ENCODE assay signal across 11 cellular contexts in genomic region chr2:240467659-240468299, GRCh38. TPM values are rescaled to one million over a fixed set of nuclear protein-coding genes. Genes with fewer than 3 reads are reported as not detected.
DNase-seq lines count a peak whose midpoint lies in the region; ATAC-seq and TF ChIP-seq lines count a peak whose summit lies in the region.
"Had no signal": no experiment of that assay in that cellular context is flagged by ENCODE, and none has a peak within 500 bp of the region (broad histone marks: within the 10 kb centered on the region; RNA-seq: fewer than 3 reads in every experiment).

No MANE protein-coding gene starts in this region.

- ATAC-seq in activated CD8-positive, alpha-beta memory T cell treated with anti-CD3 and anti-CD28 coated beads, Interleukin-2, amount 10 ng/mL, durations not matched to agents 7 days and 5 days = no peak
- ATAC-seq in HG03175 (IDR thresholded peaks at IDR 0.05; ENCODE audit: unreplicated experiment) = no peak

- no peak overlapping the region for H3K4me3 ChIP-seq in hepatocyte
- no peak overlapping the region for H3K4me3 ChIP-seq in testis
- H3K4me3 ChIP-seq: breast epithelium, upper lobe of left lung had no signal

- H3K4me1 Mint-ChIP-seq in activated CD8-positive, alpha-beta memory T cell treated with anti-CD3 and anti-CD28 coated beads, Interleukin-2, amount 10 ng/mL, durations not matched to agents 7 days and 5 days = no peaks in the 10 kb centered on the region
- no peaks in the 10 kb centered on the region for H3K4me1 Mint-ChIP-seq in activated naive CD4-positive, alpha-beta T cell treated with anti-CD3 and anti-CD28 coated beads for 36 hours (ENCODE audit: low read depth)

- H4K20me1 ChIP-seq in hepatocyte (ENCODE audit: insufficient read depth, poor library complexity, severe bottlenecking) = no peaks in the 10 kb centered on the region

- H3K9me3 ChIP-seq in hepatocyte (ENCODE audit: low read depth) = no peaks in the 10 kb centered on the region
- H3K9me3 ChIP-seq in testis = no peaks in the 10 kb centered on the region
- H3K9me3 ChIP-seq: upper lobe of left lung had no signal

- intact Hi-C loops in activated naive CD4-positive, alpha-beta T cell treated with anti-CD3 and anti-CD28 coated beads for 36 hours (cut with micrococcal nuclease) = no loop called here
- intact Hi-C loops in testis (cut with DNase I; ENCODE audit: low total_unique reads) = no loop called here

- H3K36me3 ChIP-seq in hepatocyte (replicated peaks; ENCODE audit: insufficient read depth, low read depth) (no peaks in the 10 kb centered on the region), testis (ENCODE audit: low read depth, missing control alignments) (no peaks in the 10 kb centered on the region)
- H3K36me3 ChIP-seq: breast epithelium had no signal

- H3K79me2 ChIP-seq in hepatocyte = no peaks in the 10 kb centered on the region

- no peaks in the 10 kb centered on the region for H3K4me1 ChIP-seq in hepatocyte (ENCODE audit: insufficient read depth)
- H3K4me1 ChIP-seq in testis = no peaks in the 10 kb centered on the region
- H3K4me1 ChIP-seq: breast epithelium, upper lobe of left lung had no signal

- H3K9me2 ChIP-seq in hepatocyte (replicated peaks; ENCODE audit: insufficient read depth) = no peaks in the 10 kb centered on the region

- H3K9me3 Mint-ChIP-seq in activated CD8-positive, alpha-beta memory T cell treated with anti-CD3 and anti-CD28 coated beads, Interleukin-2, amount 10 ng/mL, durations not matched to agents 7 days and 5 days (ENCODE audit: low read depth) = no peaks in the 10 kb centered on the region
- H3K9me3 Mint-ChIP-seq in activated naive CD4-positive, alpha-beta T cell treated with anti-CD3 and anti-CD28 coated beads for 36 hours = peaks cover 2% of the 10 kb centered on the region

- H3K27ac ChIP-seq in hepatocyte = no peak overlapping the region
- no peak overlapping the region for H3K27ac ChIP-seq in testis
- H3K27ac ChIP-seq: breast epithelium, upper lobe of left lung had no signal

- peaks cover 3% of the 10 kb centered on the region for H3K36me3 Mint-ChIP-seq in activated CD8-positive, alpha-beta memory T cell treated with anti-CD3 and anti-CD28 coated beads, Interleukin-2, amount 10 ng/mL, durations not matched to agents 7 days and 5 days
- H3K36me3 Mint-ChIP-seq in activated naive CD4-positive, alpha-beta T cell treated with anti-CD3 and anti-CD28 coated beads for 36 hours (ENCODE audit: low read depth) = peaks cover 5% of the 10 kb centered on the region

- H3K27me3 Mint-ChIP-seq in activated CD8-positive, alpha-beta memory T cell treated with anti-CD3 and anti-CD28 coated beads, Interleukin-2, amount 10 ng/mL, durations not matched to agents 7 days and 5 days = no peaks in the 10 kb centered on the region
- H3K27me3 Mint-ChIP-seq in activated naive CD4-positive, alpha-beta T cell treated with anti-CD3 and anti-CD28 coated beads for 36 hours (ENCODE audit: low read depth) = no peaks in the 10 kb centered on the region
- H3K27me3 Mint-ChIP-seq: progenitor cell of endocrine pancreas had no signal

- no peak overlapping the region for H3K27ac Mint-ChIP-seq in activated CD8-positive, alpha-beta memory T cell treated with anti-CD3 and anti-CD28 coated beads, Interleukin-2, amount 10 ng/mL, durations not matched to agents 7 days and 5 days
- H3K27ac Mint-ChIP-seq in activated naive CD4-positive, alpha-beta T cell treated with anti-CD3 and anti-CD28 coated beads for 36 hours = no peak overlapping the region
- H3K27ac Mint-ChIP-seq: progenitor cell of endocrine pancreas had no signal

- no peak for TF ChIP-seq POLR2A in testis (IDR thresholded peaks at IDR 0.05)

- peak; percentile 36 for DNase-seq in activated CD8-positive, alpha-beta memory T cell treated with anti-CD3 and anti-CD28 coated beads, Interleukin-2, amount 10 ng/mL, durations not matched to agents 7 days and 5 days
- no peak for DNase-seq in activated CD8-positive, alpha-beta memory T cell treated with anti-CD3 and anti-CD28 coated beads, Interleukin-2, amount 50 U/mL, for 48 hours
- peak; percentile 3 for DNase-seq in activated naive CD4-positive, alpha-beta T cell treated with anti-CD3 and anti-CD28 coated beads for 36 hours
- DNase-seq in hepatocyte (ENCODE audit: low spot score) (peak; percentile 5), testis (peak; percentile 27), NCI-H69 (lab: John Stamatoyannopoulos, UW) (no peak), SKM-1 (lab: John Stamatoyannopoulos, UW; ENCODE audit: unreplicated experiment) (no peak)

- no peaks in the 10 kb centered on the region for H3K27me3 ChIP-seq in hepatocyte
- no peaks in the 10 kb centered on the region for H3K27me3 ChIP-seq in testis
- H3K27me3 ChIP-seq: breast epithelium, upper lobe of left lung had no signal

- H2AFZ ChIP-seq in hepatocyte = no peak overlapping the region

- CTCF ChIA-PET in activated CD8-positive, alpha-beta memory T cell treated with anti-CD3 and anti-CD28 coated beads, Interleukin-2, amount 10 ng/mL, durations not matched to agents 7 days and 5 days (lab: Charles Lee) = no interaction called here
- CTCF ChIA-PET in activated naive CD4-positive, alpha-beta T cell treated with anti-CD3 and anti-CD28 coated beads for 36 hours (lab: Charles Lee) = no interaction called here

- H3K4me2 ChIP-seq in hepatocyte = no peak overlapping the region

- whole genome bisulfite sequencing in hepatocyte (ENCODE audit: low lambda C conversion rate, missing lambda C conversion rate) = 92% methylated on average over 22 of the region's 22 CpGs
- WGBS in testis, 2 donors = 83 to 86% methylated on average over 16 to 22 of the region's 22 CpGs

- TF ChIP-seq CTCF in hepatocyte (IDR thresholded peaks at IDR 0.05; ENCODE audit: poor library complexity) (no peak), testis (IDR thresholded peaks at IDR 0.05) (no peak)

- no peak overlapping the region for H3K4me3 Mint-ChIP-seq in activated CD8-positive, alpha-beta memory T cell treated with anti-CD3 and anti-CD28 coated beads, Interleukin-2, amount 10 ng/mL, durations not matched to agents 7 days and 5 days
- H3K4me3 Mint-ChIP-seq in activated naive CD4-positive, alpha-beta T cell treated with anti-CD3 and anti-CD28 coated beads for 36 hours = no peak overlapping the region

RNA-seq across cellular contexts. Expression of gene GPC1, which starts 32.3 kb away (rescaled TPM):
- 1 to 10 TPM; 3.2 to 4.5 TPM for total RNA-seq in activated CD8-positive, alpha-beta memory T cell treated with anti-CD3 and anti-CD28 coated beads, Interleukin-2, amount 10 ng/mL, durations not matched to agents 7 days and 5 days
- total RNA-seq in activated naive CD4-positive, alpha-beta T cell treated with anti-CD3 and anti-CD28 coated beads for 36 hours = 1 to 10 TPM; 1.2 to 1.5 TPM
- total RNA-seq in hepatocyte (57.8 and 71.4 TPM in 2 replicates), testis (100 to 1,000 TPM; 244 to 479 TPM)
- polyA plus RNA-seq in hepatocyte (141 and 142 TPM in 2 replicates), testis (ENCODE audit: insufficient read depth, low read depth, low replicate concordance) (74.2 TPM)

Comparison
In these comparisons a context has a peak if more than half of its experiments do, and no peak if none do; other contexts are left out.
1. DNase-seq: peak in activated CD8-positive, alpha-beta memory T cell treated with anti-CD3 and anti-CD28 coated beads, Interleukin-2, amount 10 ng/mL, durations not matched to agents 7 days and 5 days (single experiment), activated naive CD4-positive, alpha-beta T cell treated with anti-CD3 and anti-CD28 coated beads for 36 hours (single experiment), hepatocyte (single experiment) and testis (single experiment); none in activated CD8-positive, alpha-beta memory T cell treated with anti-CD3 and anti-CD28 coated beads, Interleukin-2, amount 50 U/mL, for 48 hours (single experiment), NCI-H69 (single experiment) and SKM-1 (single experiment).
2. RNA of gene GPC1, which starts 32.3 kb away (total RNA-seq): 244 to 479 TPM in testis and 57.8 to 71.4 TPM in hepatocyte; 3.2 to 4.5 TPM in activated CD8-positive, alpha-beta memory T cell treated with anti-CD3 and anti-CD28 coated beads, Interleukin-2, amount 10 ng/mL, durations not matched to agents 7 days and 5 days and 1.2 to 1.5 TPM in activated naive CD4-positive, alpha-beta T cell treated with anti-CD3 and anti-CD28 coated beads for 36 hours; every median in the first group is over 10 times any median in the second.